In genomic region chr2:157849591-157849990, GRCh38 we compare ENCODE assay signal across 16 cellular contexts.
"Had no signal": no experiment of that assay in that cellular context is flagged by ENCODE, and none has a peak within 500 bp of the region (broad histone marks: within the 10 kb centered on the region; RNA-seq: fewer than 3 reads in every experiment).

No MANE protein-coding gene starts in this region.

- H3K4me3 ChIP-seq: colonic mucosa, esophagus squamous epithelium, lower lobe of right lung, neural progenitor cell, ovary, thyroid gland had no signal

- H3K27me3 Mint-ChIP-seq: activated naive CD8-positive, alpha-beta T cell treated with anti-CD3 and anti-CD28 coated beads, Interleukin-2, amount 50 U/mL, for 24 hours; naive B cell had no signal

- H3K9me3 ChIP-seq: colonic mucosa, esophagus squamous epithelium, lower lobe of right lung, ovary, thyroid gland had no signal

- H3K4me3 Mint-ChIP-seq: activated naive CD4-positive, alpha-beta T cell treated with anti-CD3 and anti-CD28 coated beads for 36 hours; activated naive CD8-positive, alpha-beta T cell treated with anti-CD3 and anti-CD28 coated beads, Interleukin-2, amount 50 U/mL, for 24 hours; naive B cell; neural progenitor cell had no signal

- H3K9me3 Mint-ChIP-seq: activated naive CD8-positive, alpha-beta T cell treated with anti-CD3 and anti-CD28 coated beads, Interleukin-2, amount 50 U/mL, for 24 hours; activated T-helper 2 cell treated with anti-CD3 and anti-CD28 coated beads, Interferon-gamma antibody, Interleukin-2, Interleukin-4, amounts not matched to agents 10 μg/mL and 5 μg/mL and 100 μg/mL, durations not matched to agents 14 hours and 24 hours and 36 hours; neural progenitor cell had no signal

- H3K4me1 ChIP-seq: colonic mucosa, lower lobe of right lung had no signal

- H3K4me2 ChIP-seq: neural progenitor cell had no signal

- DNase-seq: activated CD4-positive, CD25-positive, alpha-beta regulatory T cell treated with anti-CD3 and anti-CD28 coated beads, Interleukin-2, amount 50 U/mL, for 72 hours; activated naive CD4-positive, alpha-beta T cell treated with anti-CD3 and anti-CD28 coated beads for 36 hours; activated naive CD8-positive, alpha-beta T cell treated with anti-CD3 and anti-CD28 coated beads, Interleukin-2, amount 50 U/mL, for 24 hours; aorta; colonic mucosa; esophagus squamous epithelium; hippocampal formation; lower lobe of right lung; naive B cell; ovary; stimulated activated CD4-positive, alpha-beta T cell treated with anti-CD3 and anti-CD28 coated beads, Interleukin-12 subunit alpha, Interleukin-12 subunit beta, amount 100 ng/mL, for 4 hours; stimulated activated CD4-positive, alpha-beta T cell treated with anti-CD3 and anti-CD28 coated beads, Interleukin-2, amount 100 ng/mL, for 24 hours; thyroid gland had no signal

- H3K27me3 ChIP-seq: colonic mucosa, esophagus squamous epithelium, neural progenitor cell, ovary, thyroid gland had no signal

- H3K27ac ChIP-seq: colonic mucosa, esophagus squamous epithelium, lower lobe of right lung, neural progenitor cell, ovary, thyroid gland had no signal

- FAIRE-seq: urothelium cell line had no signal

- H3K9ac ChIP-seq: neural progenitor cell had no signal

- H2AFZ ChIP-seq: neural progenitor cell had no signal

- H3K36me3 ChIP-seq: colonic mucosa, esophagus squamous epithelium, lower lobe of right lung, ovary, thyroid gland had no signal

- ATAC-seq: activated naive CD8-positive, alpha-beta T cell treated with anti-CD3 and anti-CD28 coated beads, Interleukin-2, amount 50 U/mL, for 24 hours had no signal

- H3K27ac Mint-ChIP-seq: activated naive CD4-positive, alpha-beta T cell treated with anti-CD3 and anti-CD28 coated beads for 36 hours; activated naive CD8-positive, alpha-beta T cell treated with anti-CD3 and anti-CD28 coated beads, Interleukin-2, amount 50 U/mL, for 24 hours; activated T-helper 2 cell treated with anti-CD3 and anti-CD28 coated beads, Interferon-gamma antibody, Interleukin-2, Interleukin-4, amounts not matched to agents 10 μg/mL and 5 μg/mL and 100 μg/mL, durations not matched to agents 14 hours and 24 hours and 36 hours; neural progenitor cell had no signal
